ENCODE assay signal across 23 cellular contexts in genomic region chr3:130761730-130762311, GRCh38. TPM values are rescaled to one million over a fixed set of nuclear protein-coding genes. Genes with fewer than 3 reads are reported as not detected.
DNase-seq lines count a peak whose midpoint lies in the region; ATAC-seq, FAIRE-seq and TF ChIP-seq lines count a peak whose summit lies in the region.
"Had no signal": no experiment of that assay in that cellular context is flagged by ENCODE, and none has a peak within 500 bp of the region (broad histone marks: within the 10 kb centered on the region; RNA-seq: fewer than 3 reads in every experiment).

No MANE protein-coding gene starts in this region.

- DNase-seq in GM18507 (ENCODE audit: extremely low spot score, insufficient read length, low read depth) (no peak), Panc1 (ENCODE audit: low read depth, low spot score) (no peak), islet precursor cell (peak; percentile 77), NCI-H510A treated with DMSO at 0.1 percent for 48 hours (lab: John Stamatoyannopoulos, UW) (no peak), NCI-H1105 (lab: John Stamatoyannopoulos, UW) (no peak), smooth muscle cell (lab: John Stamatoyannopoulos, UW; ENCODE audit: unreplicated experiment) (no peak)
- DNase-seq: C1 segment of cervical spinal cord, DMS 273 treated with DMSO at 0.1 percent for 48 hours, GF-D8, IMR-90, Kasumi-1, MV-4-11, NCI-H1436, NCI-H2029 treated with DMSO at 0.1 percent for 48 hours, NCI-H2171 treated with DMSO at 0.1 percent for 48 hours, NCI-H774, Peyer's patch, SHP77, SK-N-SH, T-cell had no signal

- peaks cover 3% of the 10 kb centered on the region; the same call in 1 of the 2 replicates for H3K27me3 ChIP-seq in Panc1 (ENCODE audit: control insufficient read depth, insufficient read depth, low read length)
- H3K27me3 ChIP-seq in smooth muscle cell (ENCODE audit: low read depth) = peaks cover 6% of the 10 kb centered on the region
- H3K27me3 ChIP-seq: Peyer's patch had no signal

- no peaks in the 10 kb centered on the region for H3F3A ChIP-seq in smooth muscle cell (ENCODE audit: low read depth)

- BruUV-seq in Panc1 (replicated peaks; lab: Mats Ljungman, UMichigan) = no TSS peak

- H3K4me2 ChIP-seq in smooth muscle cell = no peak overlapping the region
- H3K4me2 ChIP-seq: A549, SK-N-SH had no signal

- H3K9me3 ChIP-seq in Panc1 (ENCODE audit: control insufficient read depth, insufficient read depth, low read depth, low read length) (no peaks in the 10 kb centered on the region), smooth muscle cell (replicated peaks; ENCODE audit: low read depth) (no peaks in the 10 kb centered on the region)
- H3K9me3 ChIP-seq: A549, Peyer's patch, SK-N-SH had no signal

- H3K27ac ChIP-seq in Panc1 (ENCODE audit: low read length) (no peak overlapping the region), smooth muscle cell (ENCODE audit: low read depth) (no peak overlapping the region)
- H3K27ac ChIP-seq: A549, Peyer's patch had no signal

- H3K36me3 ChIP-seq in Panc1 (ENCODE audit: control insufficient read depth, insufficient read depth, low read length) (no peaks in the 10 kb centered on the region), smooth muscle cell (ENCODE audit: low read depth) (no peaks in the 10 kb centered on the region)
- H3K36me3 ChIP-seq: Peyer's patch had no signal

- ATAC-seq in HG03442 (IDR thresholded peaks at IDR 0.05; ENCODE audit: unreplicated experiment) (peak; percentile 60), Panc1 (peak; percentile 15; the same call in 1 of the 2 replicates), HG02588 (IDR thresholded peaks at IDR 0.05; ENCODE audit: unreplicated experiment) (no peak)
- ATAC-seq: A549, T-cell had no signal

- H3K4me3 ChIP-seq in Panc1 (ENCODE audit: low read depth in 2 of 2, low read length in 2 of 2) = no peak overlapping the region
- H3K4me3 ChIP-seq in smooth muscle cell = no peak overlapping the region
- H3K4me3 ChIP-seq: A549, Peyer's patch had no signal

- POLR2A ChIA-PET in Panc1 (lab: Charles Lee) = no interaction called here

- no peak overlapping the region for H3K9ac ChIP-seq in smooth muscle cell (ENCODE audit: low read depth)
- H3K9ac ChIP-seq: SK-N-SH had no signal

- WGBS in smooth muscle cell (ENCODE audit: low lambda C conversion rate) = 82% methylated on average over 9 of the region's 9 CpGs

- no peaks in the 10 kb centered on the region for H3K79me2 ChIP-seq in smooth muscle cell (ENCODE audit: low read depth)

- TF ChIP-seq CTCF in Panc1 (IDR thresholded peaks at IDR 0.05) (no peak), smooth muscle cell (IDR thresholded peaks at IDR 0.05; ENCODE audit: borderline replicate concordance, insufficient read depth, poor library complexity, severe bottlenecking) (no peak)

- CTCF ChIA-PET in Panc1 (lab: Charles Lee) = no interaction called here

- H2AFZ ChIP-seq in smooth muscle cell (ENCODE audit: low read depth) = no peak overlapping the region

- no peaks in the 10 kb centered on the region for H3K4me1 ChIP-seq in Panc1 (ENCODE audit: control insufficient read depth, insufficient read depth, low read length)
- H3K4me1 ChIP-seq in smooth muscle cell (ENCODE audit: low read depth) = no peaks in the 10 kb centered on the region
- H3K4me1 ChIP-seq: Peyer's patch had no signal

- in situ Hi-C loops in Panc1 (cut with HindIII; ENCODE audit: low pct_unique_long_range_greater_than_20kb, low sequenced_read_pairs) = no loop called here

- no peaks in the 10 kb centered on the region for H4K20me1 ChIP-seq in smooth muscle cell (ENCODE audit: low read depth)

- intact Hi-C loops in Panc1 (cut with micrococcal nuclease; ENCODE audit: unreplicated experiment) = no loop called here

- peak; percentile 12 for FAIRE-seq in GM18507 (lab: Jason Lieb, UNC)
- FAIRE-seq: A549 had no signal

RNA-seq across cellular contexts. Expression of gene PIK3R4, which starts 15.2 kb away (rescaled TPM):
- total RNA-seq in Panc1 (2021; ENCODE audit: unreplicated experiment) = 26.1 TPM
- 21.6 TPM for polyA plus RNA-seq in Panc1 (2012; ENCODE audit: insufficient read length)
- total RNA-seq in smooth muscle cell = 46.4 and 48.0 TPM in 2 replicates
- polyA plus RNA-seq in smooth muscle cell = 18.3 and 19.7 TPM in 2 replicates
